ENCODE assay signal across 20 cellular contexts in genomic region chr18:31490838-31491237, GRCh38. TPM values are rescaled to one million over a fixed set of nuclear protein-coding genes. Genes with fewer than 3 reads are reported as not detected.
"Had no signal": no experiment of that assay in that cellular context is flagged by ENCODE, and none has a peak within 500 bp of the region (broad histone marks: within the 10 kb centered on the region; RNA-seq: fewer than 3 reads in every experiment).

No MANE protein-coding gene starts in this region.

- H3K36me3 ChIP-seq: gastrocnemius medialis, tibial artery had no signal

- H3K9me3 Mint-ChIP-seq: central memory CD8-positive, alpha-beta T cell; natural killer cell treated with Interleukin-12 subunit alpha and Interleukin-12 subunit beta and Interleukin-15 and Interleukin-18, amount 100 ng/mL, for 72 hours; T-helper 2 cell treated with Interferon-gamma antibody and Interleukin-4, amounts not matched to agents 5 μg/mL and 100 μg/mL, for 36 hours had no signal

- H3K4me3 ChIP-seq: gastrocnemius medialis, tibial artery had no signal

- H3K27ac ChIP-seq: gastrocnemius medialis, tibial artery had no signal

- ATAC-seq: gastrocnemius medialis; natural killer cell treated with Interleukin-12 subunit alpha and Interleukin-12 subunit beta and Interleukin-15 and Interleukin-18, amount 100 ng/mL, for 72 hours; stimulated activated naive CD8-positive, alpha-beta T cell treated with anti-CD3 and anti-CD28 coated beads, Interleukin-15, Interleukin-2, amounts not matched to agents 100 U/mL and 50 U/mL, for 24 hours had no signal

- H3K4me3 Mint-ChIP-seq: activated CD4-positive, alpha-beta T cell treated with anti-CD3 and anti-CD28 coated beads for 36 hours; activated naive CD8-positive, alpha-beta T cell treated with anti-CD3 and anti-CD28 coated beads for 36 hours; central memory CD8-positive, alpha-beta T cell; natural killer cell treated with Interleukin-12 subunit alpha and Interleukin-12 subunit beta and Interleukin-15 and Interleukin-18, amount 100 ng/mL, for 72 hours; T-helper 2 cell treated with Interferon-gamma antibody and Interleukin-4, amounts not matched to agents 5 μg/mL and 100 μg/mL, for 36 hours had no signal

- H3K27me3 ChIP-seq: gastrocnemius medialis, tibial artery had no signal

- H3K4me1 Mint-ChIP-seq: central memory CD8-positive, alpha-beta T cell had no signal

- FAIRE-seq: endometrium, TTC549, urothelium cell line had no signal

- DNase-seq: activated CD4-positive, alpha-beta T cell treated with anti-CD3 and anti-CD28 coated beads, Interleukin-2, amount 50 U/mL, for 48 hours; activated naive CD8-positive, alpha-beta T cell treated with anti-CD3 and anti-CD28 coated beads for 36 hours; amygdala; cortex of kidney; gastrocnemius medialis; head of caudate nucleus; posterior cingulate gyrus; stimulated activated CD4-positive, alpha-beta T cell treated with anti-CD3 and anti-CD28 coated beads, Interleukin-12 subunit alpha, Interleukin-12 subunit beta, amount 100 ng/mL, for 4 hours; stimulated activated CD4-positive, alpha-beta T cell treated with anti-CD3 and anti-CD28 coated beads, Interleukin-1b, Interleukin-23, amount 100 ng/mL, for 48 hours; stimulated activated naive CD8-positive, alpha-beta T cell treated with anti-CD3 and anti-CD28 coated beads, Interleukin-15, Interleukin-2, amounts not matched to agents 100 U/mL and 50 U/mL, for 24 hours; substantia nigra; tibial artery had no signal

- H3K9me3 ChIP-seq: gastrocnemius medialis, tibial artery had no signal

- H3K27ac Mint-ChIP-seq: activated CD4-positive, alpha-beta T cell treated with anti-CD3 and anti-CD28 coated beads for 36 hours; activated naive CD8-positive, alpha-beta T cell treated with anti-CD3 and anti-CD28 coated beads for 36 hours; natural killer cell treated with Interleukin-12 subunit alpha and Interleukin-12 subunit beta and Interleukin-15 and Interleukin-18, amount 100 ng/mL, for 72 hours; T-helper 2 cell treated with Interferon-gamma antibody and Interleukin-4, amounts not matched to agents 5 μg/mL and 100 μg/mL, for 36 hours had no signal

- H3K4me1 ChIP-seq: gastrocnemius medialis, tibial artery had no signal

- H3K36me3 Mint-ChIP-seq: activated naive CD8-positive, alpha-beta T cell treated with anti-CD3 and anti-CD28 coated beads for 36 hours; natural killer cell treated with Interleukin-12 subunit alpha and Interleukin-12 subunit beta and Interleukin-15 and Interleukin-18, amount 100 ng/mL, for 72 hours had no signal

RNA-seq across cellular contexts. Expression of gene DSG3, which starts 43.3 kb away (rescaled TPM):
- total RNA-seq: activated CD4-positive, alpha-beta T cell treated with anti-CD3 and anti-CD28 coated beads for 36 hours; activated naive CD8-positive, alpha-beta T cell treated with anti-CD3 and anti-CD28 coated beads for 36 hours; gastrocnemius medialis; mesenteric fat pad; natural killer cell treated with Interleukin-12 subunit alpha and Interleukin-12 subunit beta and Interleukin-15 and Interleukin-18, amount 100 ng/mL, for 72 hours had no signal
